ENCODE assay signal across 8 cellular contexts in genomic region chr2:173354601-173355131, GRCh38. TPM values are rescaled to one million over a fixed set of nuclear protein-coding genes. Genes with fewer than 3 reads are reported as not detected.
DNase-seq lines count a peak whose midpoint lies in the region; ATAC-seq and TF ChIP-seq lines count a peak whose summit lies in the region.

Gene CDCA7 (plus strand): TSS chr2:173354872. CDS start chr2:173354964, 92 bp downstream.

- in situ Hi-C loops in endometrial microvascular endothelial cells (cut with HindIII; ENCODE audit: inconsistent ontology term, low pct_unique_long_range_greater_than_20kb, low sequenced_read_pairs): no loop called here

- H3K27me3 Mint-ChIP-seq in stimulated activated naive B cell treated with anti-CD40 and anti-IgM and Interleukin-4, amounts not matched to agents 10 μg/mL and 1 μg/mL and 100 μg/mL, for 72 hours: peaks cover 29 to 36% of the 10 kb centered on the region in 2 donors

- ATAC-seq in HG03354 (IDR thresholded peaks at IDR 0.05; ENCODE audit: poor library complexity, severe bottlenecking, unreplicated experiment): peak; percentile 59
- ATAC-seq in stimulated activated naive B cell treated with anti-CD40 and anti-IgM and Interleukin-4, amounts not matched to agents 10 μg/mL and 1 μg/mL and 100 μg/mL, for 72 hours (replicated peaks): peak; percentile 74 to 77

- H3K4me1 ChIP-seq in mononuclear cell (ENCODE audit: insufficient read depth, low read length): peaks cover 20% of the 10 kb centered on the region

- H3K27me3 ChIP-seq in mononuclear cell (ENCODE audit: insufficient read depth, low read length): peaks cover 16% of the 10 kb centered on the region

- H3K9me3 Mint-ChIP-seq in stimulated activated naive B cell treated with anti-CD40 and anti-IgM and Interleukin-4, amounts not matched to agents 10 μg/mL and 1 μg/mL and 100 μg/mL, for 72 hours: no peaks in the 10 kb centered on the region

- H3K36me3 Mint-ChIP-seq in stimulated activated naive B cell treated with anti-CD40 and anti-IgM and Interleukin-4, amounts not matched to agents 10 μg/mL and 1 μg/mL and 100 μg/mL, for 72 hours: no peaks in the 10 kb centered on the region

- peak in 8 of 14 donors; percentile 3 to 56 (median 26) for DNase-seq in C1 segment of cervical spinal cord (lab: John Stamatoyannopoulos, UW)
- DNase-seq in NCI-H524 treated with DMSO at 0.1 percent for 48 hours (lab: John Stamatoyannopoulos, UW): peak; percentile 12
- DNase-seq in activated CD4-positive, alpha-beta T cell treated with anti-CD3 and anti-CD28 coated beads, Interleukin-2, amount 50 U/mL, for 48 hours: peak; percentile 77 to 80
- DNase-seq in stimulated activated naive B cell treated with anti-CD40 and anti-IgM and Interleukin-4, amounts not matched to agents 10 μg/mL and 1 μg/mL and 100 μg/mL, for 72 hours: peak; percentile 54

- H3K4me3 Mint-ChIP-seq in stimulated activated naive B cell treated with anti-CD40 and anti-IgM and Interleukin-4, amounts not matched to agents 10 μg/mL and 1 μg/mL and 100 μg/mL, for 72 hours: peak within 1 kb of the TSS; percentile 80

- H3K9me3 ChIP-seq in mononuclear cell (ENCODE audit: low read depth, low read length): no peaks in the 10 kb centered on the region

- peak within 1 kb of the TSS; percentile 52 for H3K4me3 ChIP-seq in mononuclear cell (ENCODE audit: low read length)

- peak within 1 kb of the TSS; percentile 95 for H3K27ac Mint-ChIP-seq in stimulated activated naive B cell treated with anti-CD40 and anti-IgM and Interleukin-4, amounts not matched to agents 10 μg/mL and 1 μg/mL and 100 μg/mL, for 72 hours

- H3K4me1 Mint-ChIP-seq in stimulated activated naive B cell treated with anti-CD40 and anti-IgM and Interleukin-4, amounts not matched to agents 10 μg/mL and 1 μg/mL and 100 μg/mL, for 72 hours: peaks cover 12 to 31% of the 10 kb centered on the region in 2 donors

- TF ChIP-seq POLR2A in GM19193 (IDR thresholded peaks at IDR 0.05; ENCODE audit: extremely low read depth, insufficient read depth, insufficient read length): peak; percentile 79

RNA-seq across cellular contexts. Expression of gene CDCA7, which starts in this region (rescaled TPM):
- total RNA-seq in endometrial microvascular endothelial cells (ENCODE audit: inconsistent ontology term): 26.8 TPM
- total RNA-seq in mononuclear cell: 2.3 TPM

Comparison
In these comparisons a context has a peak if more than half of its experiments do, and no peak if none do; other contexts are left out.
1. Peak in every context shown above with its lines: DNase-seq, ATAC-seq and H3K4me3 ChIP-seq.
2. DNase-seq: peak in every context shown above with its lines; median percentile 78 in activated CD4-positive, alpha-beta T cell treated with anti-CD3 and anti-CD28 coated beads, Interleukin-2, amount 50 U/mL, for 48 hours; 54 in stimulated activated naive B cell treated with anti-CD40 and anti-IgM and Interleukin-4, amounts not matched to agents 10 μg/mL and 1 μg/mL and 100 μg/mL, for 72 hours; 26 in C1 segment of cervical spinal cord; 12 in NCI-H524 treated with DMSO at 0.1 percent for 48 hours.